ENCODE assay signal across 8 cellular contexts in the genomic region with DNA sequence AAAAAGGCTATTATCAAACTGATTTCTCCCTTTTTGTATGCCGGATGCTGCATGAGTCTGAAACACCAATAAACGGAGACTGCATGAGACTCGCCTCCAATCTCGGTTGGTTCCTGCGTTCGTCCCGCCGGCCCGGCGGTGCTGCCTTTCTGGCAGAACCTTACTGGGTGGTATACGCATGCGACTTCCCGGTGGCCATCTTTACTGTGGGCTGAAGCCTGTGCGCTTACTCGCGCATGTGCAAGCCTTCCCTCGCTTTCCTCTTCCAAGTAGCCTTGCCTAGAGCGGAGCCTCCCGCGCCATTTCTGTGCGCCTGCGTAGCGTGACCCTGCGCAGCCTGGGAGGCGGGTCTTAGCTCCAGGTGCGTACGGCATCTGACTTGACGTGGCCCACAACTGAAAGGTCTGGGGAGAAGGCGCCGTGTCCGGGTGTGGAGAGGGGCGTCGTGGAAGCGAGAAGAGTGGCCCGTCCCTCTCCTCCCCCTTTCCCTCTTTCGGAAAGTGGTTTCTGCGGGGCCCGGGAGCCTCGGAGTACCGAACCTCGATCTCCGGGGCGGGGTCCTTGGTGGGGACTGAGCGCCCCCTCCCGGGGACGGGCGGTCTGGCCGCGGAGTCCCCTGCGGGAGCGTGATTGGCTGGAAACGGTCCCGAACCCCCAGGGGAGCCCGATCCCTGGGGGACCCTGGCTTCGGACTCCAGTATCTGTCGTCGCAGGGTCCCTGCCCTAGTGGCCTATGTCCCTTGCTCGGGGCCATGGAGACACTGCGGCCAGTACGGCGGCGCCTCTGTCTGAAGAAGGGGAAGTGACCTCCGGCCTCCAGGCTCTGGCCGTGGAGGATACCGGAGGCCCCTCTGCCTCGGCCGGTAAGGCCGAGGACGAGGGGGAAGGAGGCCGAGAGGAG. TPM values are rescaled to one million over a fixed set of nuclear protein-coding genes. Genes with fewer than 3 reads are reported as not detected.
DNase-seq lines count a peak whose midpoint lies in the region; ATAC-seq and TF ChIP-seq lines count a peak whose summit lies in the region.

Gene PAGR1, plus strand, starts transcription at position 360 of the 901 bp plus-strand sequence. Its CDS starts 374 bp downstream, at position 734.

- H3K9ac ChIP-seq in colonic mucosa (ENCODE audit: low read depth in 2 of 2, low read length in 2 of 2): peak within 1 kb of the TSS; percentile 89 to 96

- TF ChIP-seq POLR2A in GM19193 (IDR thresholded peaks at IDR 0.05; ENCODE audit: extremely low read depth, insufficient read depth, insufficient read length): peak; percentile 87

- peak; percentile 85 for TF ChIP-seq CTCF in BE2C (IDR thresholded peaks at IDR 0.05; ENCODE audit: low read depth, low read length)
- TF ChIP-seq CTCF in colonic mucosa (IDR thresholded peaks at IDR 0.05): peak; percentile 92

- H3K36me3 ChIP-seq in BE2C: peaks cover 34% of the 10 kb centered on the region
- H3K36me3 ChIP-seq in colonic mucosa: no peaks in the 10 kb centered on the region

- intact Hi-C loops in colonic mucosa (cut with DNase I): no loop called here

- peak; percentile 47 for ATAC-seq in HG03442 (IDR thresholded peaks at IDR 0.05; ENCODE audit: unreplicated experiment)

- H3K4me3 ChIP-seq in BE2C (ENCODE audit: low read depth, low read length) (peak within 1 kb of the TSS; percentile 80), colonic mucosa (peak within 1 kb of the TSS; percentile 67)

- no peaks in the 10 kb centered on the region; the same call in none of the 2 replicates for H3K4me1 ChIP-seq in BE2C
- peaks cover 26% of the 10 kb centered on the region for H3K4me1 ChIP-seq in colonic mucosa

- H3K27ac ChIP-seq in colonic mucosa: peak within 1 kb of the TSS; percentile 95
- peak within 1 kb of the TSS; percentile 85 for H3K27ac ChIP-seq in layer of hippocampus (ENCODE audit: low read depth, low read length)

- no peaks in the 10 kb centered on the region for H3K9me3 ChIP-seq in BE2C
- no peaks in the 10 kb centered on the region for H3K9me3 ChIP-seq in colonic mucosa

- H3K27me3 ChIP-seq in BE2C (no peaks in the 10 kb centered on the region), colonic mucosa (no peaks in the 10 kb centered on the region), layer of hippocampus (ENCODE audit: control insufficient read depth, insufficient read depth, low read length) (no peaks in the 10 kb centered on the region)

- DNase-seq in BE2C (peak; percentile 98), NCI-H524 (lab: John Stamatoyannopoulos, UW) (peak; percentile 98 to 100), colonic mucosa (peak; percentile 99)
- peak; percentile 97 for DNase-seq in activated CD4-positive, alpha-beta T cell treated with anti-CD3 and anti-CD28 coated beads for 4 hours
- DNase-seq in stimulated activated CD4-positive, alpha-beta T cell treated with anti-CD3 and anti-CD28 coated beads, Interleukin-1b, Interleukin-23, amount 100 ng/mL, for 48 hours: peak; percentile 99

RNA-seq across cellular contexts. Expression of gene PAGR1, which starts in this region (rescaled TPM):
- polyA plus RNA-seq in BE2C (2012; ENCODE audit: insufficient read depth, insufficient read length, low read depth): 153 TPM
- total RNA-seq in colonic mucosa: 10 to 100 TPM; 16.0 to 45.0 TPM

Comparison
In these comparisons a context has a peak if more than half of its experiments do, and no peak if none do; other contexts are left out.
1. Peak in every context shown above with its lines: DNase-seq, ATAC-seq, H3K4me3 ChIP-seq and H3K27ac ChIP-seq.